1 cellular context compared by ENCODE assay signal in the genomic region with DNA sequence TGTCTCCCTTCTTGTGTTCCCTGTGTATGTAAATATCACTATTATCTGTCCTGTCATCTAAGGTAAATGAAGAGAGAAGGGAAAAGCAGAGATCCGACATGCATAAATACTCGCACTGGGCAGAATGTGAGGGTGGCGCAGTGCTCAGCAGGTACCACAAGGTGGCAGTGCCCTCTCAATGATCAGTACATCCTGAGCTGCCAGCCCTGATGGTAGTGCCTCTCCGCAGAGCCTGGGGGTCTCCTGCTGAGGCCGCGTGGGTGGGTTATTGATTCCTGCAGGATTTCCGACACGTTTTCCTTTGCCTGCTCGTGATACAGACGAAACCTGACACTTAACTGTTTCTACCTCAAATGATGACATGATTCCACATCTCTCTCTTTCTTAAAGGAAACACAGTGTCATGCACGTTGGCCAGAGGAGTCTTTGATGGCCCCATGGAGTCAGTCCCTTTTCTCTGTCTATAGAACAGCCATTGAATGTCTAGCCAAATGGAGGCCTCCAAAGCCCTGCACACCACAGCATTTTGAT.
TF ChIP-seq lines count a peak whose summit lies in the region.

No MANE protein-coding gene starts in this region.

TF ChIP-seq in HepG2, 621 proteins besides CTCF, POLR2A, EP300 and RAD21 (continued from another document):
- TF ChIP-seq, protein P1, sequence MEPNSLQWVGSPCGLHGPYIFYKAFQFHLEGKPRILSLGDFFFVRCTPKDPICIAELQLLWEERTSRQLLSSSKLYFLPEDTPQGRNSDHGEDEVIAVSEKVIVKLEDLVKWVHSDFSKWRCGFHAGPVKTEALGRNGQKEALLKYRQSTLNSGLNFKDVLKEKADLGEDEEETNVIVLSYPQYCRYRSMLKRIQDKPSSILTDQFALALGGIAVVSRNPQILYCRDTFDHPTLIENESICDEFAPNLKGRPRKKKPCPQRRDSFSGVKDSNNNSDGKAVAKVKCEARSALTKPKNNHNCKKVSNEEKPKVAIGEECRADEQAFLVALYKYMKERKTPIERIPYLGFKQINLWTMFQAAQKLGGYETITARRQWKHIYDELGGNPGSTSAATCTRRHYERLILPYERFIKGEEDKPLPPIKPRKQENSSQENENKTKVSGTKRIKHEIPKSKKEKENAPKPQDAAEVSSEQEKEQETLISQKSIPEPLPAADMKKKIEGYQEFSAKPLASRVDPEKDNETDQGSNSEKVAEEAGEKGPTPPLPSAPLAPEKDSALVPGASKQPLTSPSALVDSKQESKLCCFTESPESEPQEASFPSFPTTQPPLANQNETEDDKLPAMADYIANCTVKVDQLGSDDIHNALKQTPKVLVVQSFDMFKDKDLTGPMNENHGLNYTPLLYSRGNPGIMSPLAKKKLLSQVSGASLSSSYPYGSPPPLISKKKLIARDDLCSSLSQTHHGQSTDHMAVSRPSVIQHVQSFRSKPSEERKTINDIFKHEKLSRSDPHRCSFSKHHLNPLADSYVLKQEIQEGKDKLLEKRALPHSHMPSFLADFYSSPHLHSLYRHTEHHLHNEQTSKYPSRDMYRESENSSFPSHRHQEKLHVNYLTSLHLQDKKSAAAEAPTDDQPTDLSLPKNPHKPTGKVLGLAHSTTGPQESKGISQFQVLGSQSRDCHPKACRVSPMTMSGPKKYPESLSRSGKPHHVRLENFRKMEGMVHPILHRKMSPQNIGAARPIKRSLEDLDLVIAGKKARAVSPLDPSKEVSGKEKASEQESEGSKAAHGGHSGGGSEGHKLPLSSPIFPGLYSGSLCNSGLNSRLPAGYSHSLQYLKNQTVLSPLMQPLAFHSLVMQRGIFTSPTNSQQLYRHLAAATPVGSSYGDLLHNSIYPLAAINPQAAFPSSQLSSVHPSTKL (CRISPR knock-in tag; IDR thresholded peaks at IDR 0.05) = 0 out of 2 replicates have a peak, but pooled peaks have one; percentile 32
- TF ChIP-seq TEAD3 (CRISPR knock-in tag; optimal IDR thresholded peaks at IDR 0.05; ENCODE audit: borderline replicate concordance) (peak; percentile 42), MAFG (CRISPR knock-in tag; IDR thresholded peaks at IDR 0.05) (no peak), SMYD3 (CRISPR knock-in tag; IDR thresholded peaks at IDR 0.05) (0 out of 2 replicates have a peak, but pooled peaks have one; percentile 21), STAG1 (CRISPR knock-in tag; IDR thresholded peaks at IDR 0.05) (peak; percentile 91), ESRRA (CRISPR knock-in tag; IDR thresholded peaks at IDR 0.05; ENCODE audit: low read depth) (no peak), ZBTB1 (CRISPR knock-in tag; IDR thresholded peaks at IDR 0.05; ENCODE audit: borderline replicate concordance) (no peak), KAT8 (CRISPR knock-in tag; IDR thresholded peaks at IDR 0.05) (no peak), SMAD1 (CRISPR knock-in tag; IDR thresholded peaks at IDR 0.05; ENCODE audit: borderline replicate concordance, low read depth) (no peak), ZNF605 (CRISPR knock-in tag; IDR thresholded peaks at IDR 0.05) (no peak), CCDC6 (CRISPR knock-in tag; IDR thresholded peaks at IDR 0.05) (no peak), KDM6A (CRISPR knock-in tag; IDR thresholded peaks at IDR 0.05; ENCODE audit: low read depth) (no peak), REPIN1 (CRISPR knock-in tag; IDR thresholded peaks at IDR 0.05; ENCODE audit: borderline replicate concordance, low read depth) (peak; percentile 46; the same call in 1 of the 2 replicates), SNAPC2 (CRISPR knock-in tag; IDR thresholded peaks at IDR 0.05) (peak; percentile 41; the same call in 1 of the 2 replicates), XRCC5 (optimal IDR thresholded peaks at IDR 0.05; ENCODE audit: low read length) (peak; percentile 42), KDM1A (CRISPR knock-in tag; IDR thresholded peaks at IDR 0.05) (no peak), PHF21A (CRISPR knock-in tag; IDR thresholded peaks at IDR 0.05) (no peak), NFATC3 (CRISPR knock-in tag; IDR thresholded peaks at IDR 0.05) (no peak), SIX4 (CRISPR knock-in tag; IDR thresholded peaks at IDR 0.05) (no peak), KDM2A (CRISPR knock-in tag; IDR thresholded peaks at IDR 0.05; ENCODE audit: borderline replicate concordance, low read depth) (peak; percentile 37; the same call in 1 of the 2 replicates), NFE2L1 (CRISPR knock-in tag; IDR thresholded peaks at IDR 0.05; ENCODE audit: borderline replicate concordance) (no peak), RCOR2 (CRISPR knock-in tag; IDR thresholded peaks at IDR 0.05) (no peak), AGO2 (optimal IDR thresholded peaks at IDR 0.05; ENCODE audit: low read depth, low read length) (no peak), FOXA3 (CRISPR knock-in tag; IDR thresholded peaks at IDR 0.05) (0 out of 2 replicates have a peak, but pooled peaks have one; percentile 21), HES4 (CRISPR knock-in tag; IDR thresholded peaks at IDR 0.05; ENCODE audit: borderline replicate concordance) (no peak)
- TF ChIP-seq, protein P2, sequence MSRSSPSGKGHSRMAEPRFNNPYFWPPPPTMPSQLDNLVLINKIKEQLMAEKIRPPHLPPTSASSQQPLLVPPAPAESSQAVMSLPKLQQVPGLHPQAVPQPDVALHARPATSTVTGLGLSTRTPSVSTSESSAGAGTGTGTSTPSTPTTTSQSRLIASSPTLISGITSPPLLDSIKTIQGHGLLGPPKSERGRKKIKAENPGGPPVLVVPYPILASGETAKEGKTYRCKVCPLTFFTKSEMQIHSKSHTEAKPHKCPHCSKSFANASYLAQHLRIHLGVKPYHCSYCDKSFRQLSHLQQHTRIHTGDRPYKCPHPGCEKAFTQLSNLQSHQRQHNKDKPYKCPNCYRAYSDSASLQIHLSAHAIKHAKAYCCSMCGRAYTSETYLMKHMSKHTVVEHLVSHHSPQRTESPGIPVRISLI (CRISPR knock-in tag; IDR thresholded peaks at IDR 0.05; ENCODE audit: borderline replicate concordance) = no peak
- TF ChIP-seq, protein P3, sequence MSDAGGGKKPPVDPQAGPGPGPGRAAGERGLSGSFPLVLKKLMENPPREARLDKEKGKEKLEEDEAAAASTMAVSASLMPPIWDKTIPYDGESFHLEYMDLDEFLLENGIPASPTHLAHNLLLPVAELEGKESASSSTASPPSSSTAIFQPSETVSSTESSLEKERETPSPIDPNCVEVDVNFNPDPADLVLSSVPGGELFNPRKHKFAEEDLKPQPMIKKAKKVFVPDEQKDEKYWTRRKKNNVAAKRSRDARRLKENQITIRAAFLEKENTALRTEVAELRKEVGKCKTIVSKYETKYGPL (CRISPR knock-in tag; IDR thresholded peaks at IDR 0.05) = no peak
- TF ChIP-seq, protein P4, sequence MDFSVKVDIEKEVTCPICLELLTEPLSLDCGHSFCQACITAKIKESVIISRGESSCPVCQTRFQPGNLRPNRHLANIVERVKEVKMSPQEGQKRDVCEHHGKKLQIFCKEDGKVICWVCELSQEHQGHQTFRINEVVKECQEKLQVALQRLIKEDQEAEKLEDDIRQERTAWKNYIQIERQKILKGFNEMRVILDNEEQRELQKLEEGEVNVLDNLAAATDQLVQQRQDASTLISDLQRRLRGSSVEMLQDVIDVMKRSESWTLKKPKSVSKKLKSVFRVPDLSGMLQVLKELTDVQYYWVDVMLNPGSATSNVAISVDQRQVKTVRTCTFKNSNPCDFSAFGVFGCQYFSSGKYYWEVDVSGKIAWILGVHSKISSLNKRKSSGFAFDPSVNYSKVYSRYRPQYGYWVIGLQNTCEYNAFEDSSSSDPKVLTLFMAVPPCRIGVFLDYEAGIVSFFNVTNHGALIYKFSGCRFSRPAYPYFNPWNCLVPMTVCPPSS (IDR thresholded peaks at IDR 0.05) = no peak
- TF ChIP-seq, protein P5, sequence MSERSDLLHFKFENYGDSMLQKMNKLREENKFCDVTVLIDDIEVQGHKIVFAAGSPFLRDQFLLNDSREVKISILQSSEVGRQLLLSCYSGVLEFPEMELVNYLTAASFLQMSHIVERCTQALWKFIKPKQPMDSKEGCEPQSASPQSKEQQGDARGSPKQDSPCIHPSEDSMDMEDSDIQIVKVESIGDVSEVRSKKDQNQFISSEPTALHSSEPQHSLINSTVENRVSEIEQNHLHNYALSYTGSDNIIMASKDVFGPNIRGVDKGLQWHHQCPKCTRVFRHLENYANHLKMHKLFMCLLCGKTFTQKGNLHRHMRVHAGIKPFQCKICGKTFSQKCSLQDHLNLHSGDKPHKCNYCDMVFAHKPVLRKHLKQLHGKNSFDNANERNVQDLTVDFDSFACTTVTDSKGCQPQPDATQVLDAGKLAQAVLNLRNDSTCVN (CRISPR knock-in tag; IDR thresholded peaks at IDR 0.05; ENCODE audit: borderline replicate concordance) = peak; percentile 45; the same call in 1 of the 2 replicates
- TF ChIP-seq, protein P6, sequence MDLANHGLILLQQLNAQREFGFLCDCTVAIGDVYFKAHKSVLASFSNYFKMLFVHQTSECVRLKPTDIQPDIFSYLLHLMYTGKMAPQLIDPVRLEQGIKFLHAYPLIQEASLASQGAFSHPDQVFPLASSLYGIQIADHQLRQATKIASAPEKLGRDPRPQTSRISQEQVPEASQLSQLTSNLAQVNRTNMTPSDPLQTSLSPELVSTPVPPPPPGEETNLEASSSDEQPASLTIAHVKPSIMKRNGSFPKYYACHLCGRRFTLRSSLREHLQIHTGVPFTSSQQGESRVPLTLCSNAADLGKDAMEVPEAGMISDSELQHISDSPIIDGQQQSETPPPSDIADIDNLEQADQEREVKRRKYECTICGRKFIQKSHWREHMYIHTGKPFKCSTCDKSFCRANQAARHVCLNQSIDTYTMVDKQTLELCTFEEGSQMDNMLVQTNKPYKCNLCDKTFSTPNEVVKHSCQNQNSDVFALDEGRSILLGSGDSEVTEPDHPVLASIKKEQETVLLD (CRISPR knock-in tag; IDR thresholded peaks at IDR 0.05; ENCODE audit: low read depth) = no peak
- TF ChIP-seq, protein P7, sequence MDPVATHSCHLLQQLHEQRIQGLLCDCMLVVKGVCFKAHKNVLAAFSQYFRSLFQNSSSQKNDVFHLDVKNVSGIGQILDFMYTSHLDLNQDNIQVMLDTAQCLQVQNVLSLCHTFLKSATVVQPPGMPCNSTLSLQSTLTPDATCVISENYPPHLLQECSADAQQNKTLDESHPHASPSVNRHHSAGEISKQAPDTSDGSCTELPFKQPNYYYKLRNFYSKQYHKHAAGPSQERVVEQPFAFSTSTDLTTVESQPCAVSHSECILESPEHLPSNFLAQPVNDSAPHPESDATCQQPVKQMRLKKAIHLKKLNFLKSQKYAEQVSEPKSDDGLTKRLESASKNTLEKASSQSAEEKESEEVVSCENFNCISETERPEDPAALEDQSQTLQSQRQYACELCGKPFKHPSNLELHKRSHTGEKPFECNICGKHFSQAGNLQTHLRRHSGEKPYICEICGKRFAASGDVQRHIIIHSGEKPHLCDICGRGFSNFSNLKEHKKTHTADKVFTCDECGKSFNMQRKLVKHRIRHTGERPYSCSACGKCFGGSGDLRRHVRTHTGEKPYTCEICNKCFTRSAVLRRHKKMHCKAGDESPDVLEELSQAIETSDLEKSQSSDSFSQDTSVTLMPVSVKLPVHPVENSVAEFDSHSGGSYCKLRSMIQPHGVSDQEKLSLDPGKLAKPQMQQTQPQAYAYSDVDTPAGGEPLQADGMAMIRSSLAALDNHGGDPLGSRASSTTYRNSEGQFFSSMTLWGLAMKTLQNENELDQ (CRISPR knock-in tag; IDR thresholded peaks at IDR 0.05; ENCODE audit: borderline replicate concordance) = no peak
- TF ChIP-seq, protein P8, sequence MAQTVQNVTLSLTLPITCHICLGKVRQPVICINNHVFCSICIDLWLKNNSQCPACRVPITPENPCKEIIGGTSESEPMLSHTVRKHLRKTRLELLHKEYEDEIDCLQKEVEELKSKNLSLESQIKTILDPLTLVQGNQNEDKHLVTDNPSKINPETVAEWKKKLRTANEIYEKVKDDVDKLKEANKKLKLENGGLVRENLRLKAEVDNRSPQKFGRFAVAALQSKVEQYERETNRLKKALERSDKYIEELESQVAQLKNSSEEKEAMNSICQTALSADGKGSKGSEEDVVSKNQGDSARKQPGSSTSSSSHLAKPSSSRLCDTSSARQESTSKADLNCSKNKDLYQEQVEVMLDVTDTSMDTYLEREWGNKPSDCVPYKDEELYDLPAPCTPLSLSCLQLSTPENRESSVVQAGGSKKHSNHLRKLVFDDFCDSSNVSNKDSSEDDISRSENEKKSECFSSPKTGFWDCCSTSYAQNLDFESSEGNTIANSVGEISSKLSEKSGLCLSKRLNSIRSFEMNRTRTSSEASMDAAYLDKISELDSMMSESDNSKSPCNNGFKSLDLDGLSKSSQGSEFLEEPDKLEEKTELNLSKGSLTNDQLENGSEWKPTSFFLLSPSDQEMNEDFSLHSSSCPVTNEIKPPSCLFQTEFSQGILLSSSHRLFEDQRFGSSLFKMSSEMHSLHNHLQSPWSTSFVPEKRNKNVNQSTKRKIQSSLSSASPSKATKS (CRISPR knock-in tag; IDR thresholded peaks at IDR 0.05) = no peak
- TF ChIP-seq, protein P9, sequence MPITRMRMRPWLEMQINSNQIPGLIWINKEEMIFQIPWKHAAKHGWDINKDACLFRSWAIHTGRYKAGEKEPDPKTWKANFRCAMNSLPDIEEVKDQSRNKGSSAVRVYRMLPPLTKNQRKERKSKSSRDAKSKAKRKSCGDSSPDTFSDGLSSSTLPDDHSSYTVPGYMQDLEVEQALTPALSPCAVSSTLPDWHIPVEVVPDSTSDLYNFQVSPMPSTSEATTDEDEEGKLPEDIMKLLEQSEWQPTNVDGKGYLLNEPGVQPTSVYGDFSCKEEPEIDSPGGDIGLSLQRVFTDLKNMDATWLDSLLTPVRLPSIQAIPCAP (CRISPR knock-in tag; IDR thresholded peaks at IDR 0.05; ENCODE audit: low read depth) = no peak
- TF ChIP-seq, protein P10, sequence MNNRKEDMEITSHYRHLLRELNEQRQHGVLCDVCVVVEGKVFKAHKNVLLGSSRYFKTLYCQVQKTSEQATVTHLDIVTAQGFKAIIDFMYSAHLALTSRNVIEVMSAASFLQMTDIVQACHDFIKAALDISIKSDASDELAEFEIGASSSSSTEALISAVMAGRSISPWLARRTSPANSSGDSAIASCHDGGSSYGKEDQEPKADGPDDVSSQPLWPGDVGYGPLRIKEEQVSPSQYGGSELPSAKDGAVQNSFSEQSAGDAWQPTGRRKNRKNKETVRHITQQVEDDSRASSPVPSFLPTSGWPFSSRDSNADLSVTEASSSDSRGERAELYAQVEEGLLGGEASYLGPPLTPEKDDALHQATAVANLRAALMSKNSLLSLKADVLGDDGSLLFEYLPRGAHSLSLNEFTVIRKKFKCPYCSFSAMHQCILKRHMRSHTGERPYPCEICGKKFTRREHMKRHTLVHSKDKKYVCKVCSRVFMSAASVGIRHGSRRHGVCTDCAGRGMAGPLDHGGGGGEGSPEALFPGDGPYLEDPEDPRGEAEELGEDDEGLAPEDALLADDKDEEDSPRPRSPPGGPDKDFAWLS (CRISPR knock-in tag; IDR thresholded peaks at IDR 0.05; ENCODE audit: borderline replicate concordance) = no peak
TF ChIP-seq in HepG2: peak in this region for 14.
